29 cellular contexts compared by ENCODE assay signal in the genomic region with DNA sequence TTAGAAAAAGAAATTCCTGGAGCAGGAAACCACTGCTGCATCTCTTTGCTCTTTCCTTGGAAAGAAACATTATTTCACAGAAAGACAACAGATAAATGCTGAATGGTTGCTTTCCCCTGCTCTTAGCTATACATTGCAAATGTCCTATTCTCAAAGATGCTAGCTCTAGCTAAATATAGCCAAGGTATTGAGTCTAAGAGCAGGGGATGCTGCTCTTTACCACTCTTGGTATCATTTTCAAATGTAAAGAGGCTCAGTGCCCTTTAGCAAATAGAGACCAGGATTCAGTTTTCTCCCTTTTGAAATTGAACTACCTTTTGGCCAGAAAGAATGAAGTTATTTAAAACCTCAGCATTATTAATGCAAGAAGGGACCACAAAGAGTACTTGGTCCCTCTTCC.
"Had no signal": no experiment of that assay in that cellular context is flagged by ENCODE, and none has a peak within 500 bp of the region (broad histone marks: within the 10 kb centered on the region; RNA-seq: fewer than 3 reads in every experiment).

No MANE protein-coding gene starts in this region.

- H2AFZ ChIP-seq: neural progenitor cell had no signal

- H3K9me3 ChIP-seq: esophagus muscularis mucosa, heart right ventricle, left lung, psoas muscle, sigmoid colon, thoracic aorta, tibial nerve, upper lobe of left lung had no signal

- H3K36me3 ChIP-seq: esophagus muscularis mucosa, heart right ventricle, left lung, neural progenitor cell, sigmoid colon, thoracic aorta, tibial nerve, upper lobe of left lung had no signal

- H3K9me3 Mint-ChIP-seq: nephron; stimulated activated naive CD8-positive, alpha-beta T cell treated with anti-CD3 and anti-CD28 coated beads, Interleukin-15, Interleukin-2, amounts not matched to agents 100 ng/mL and 50 ng/mL, for 24 hours had no signal

- H3K27ac Mint-ChIP-seq: naive thymus-derived CD4-positive, alpha-beta T cell; nephron; neural progenitor cell; stimulated activated naive B cell treated with anti-CD40 and anti-IgM and Interleukin-4, amounts not matched to agents 10 μg/mL and 1 μg/mL and 100 μg/mL, for 72 hours had no signal

- H3K4me3 Mint-ChIP-seq: naive thymus-derived CD4-positive, alpha-beta T cell; nephron; neural progenitor cell; stimulated activated naive B cell treated with anti-CD40 and anti-IgM and Interleukin-4, amounts not matched to agents 10 μg/mL and 1 μg/mL and 100 μg/mL, for 72 hours; stimulated activated naive CD8-positive, alpha-beta T cell treated with anti-CD3 and anti-CD28 coated beads, Interleukin-15, Interleukin-2, amounts not matched to agents 100 ng/mL and 50 ng/mL, for 24 hours had no signal

- H3K4me3 ChIP-seq: coronary artery, esophagus muscularis mucosa, heart right ventricle, left lung, neural progenitor cell, psoas muscle, sigmoid colon, thoracic aorta, tibial nerve, upper lobe of left lung had no signal

- H3K9ac ChIP-seq: neural progenitor cell had no signal

- H3K27ac ChIP-seq: coronary artery, esophagus muscularis mucosa, heart right ventricle, left lung, neural progenitor cell, psoas muscle, sigmoid colon, thoracic aorta, tibial nerve, upper lobe of left lung had no signal

- H3K4me2 ChIP-seq: neural progenitor cell had no signal

- H3K4me1 Mint-ChIP-seq: nephron had no signal

- H3K4me1 ChIP-seq: esophagus muscularis mucosa, left lung, psoas muscle, sigmoid colon had no signal

- DNase-seq: dermis blood vessel endothelial cell; effector memory CD4-positive, alpha-beta T cell; foreskin melanocyte; glutamatergic neuron; heart right ventricle; hippocampal formation; left cardiac atrium; left lung; mesendoderm; midbrain; naive thymus-derived CD4-positive, alpha-beta T cell; posterior cingulate gyrus; psoas muscle; right cardiac atrium; sigmoid colon; stimulated activated CD4-positive, alpha-beta T cell treated with anti-CD3 and anti-CD28 coated beads, Interleukin-2, amount 100 ng/mL, for 24 hours; stimulated activated CD4-positive, alpha-beta T cell treated with anti-CD3 and anti-CD28 coated beads, Interleukin-4, amount 100 ng/mL, for 24 hours; stimulated activated naive B cell treated with anti-CD40 and anti-IgM and Interleukin-4, amounts not matched to agents 10 μg/mL and 1 μg/mL and 100 μg/mL, for 72 hours; upper lobe of left lung had no signal

- H3K36me3 Mint-ChIP-seq: neural progenitor cell had no signal

- FAIRE-seq: endothelial cell of umbilical vein, islet of Langerhans, urothelium cell line had no signal

- ATAC-seq: heart right ventricle; left cardiac atrium; left lung; naive thymus-derived CD4-positive, alpha-beta T cell; psoas muscle; right cardiac atrium; stimulated activated naive B cell treated with anti-CD40 and anti-IgM and Interleukin-4, amounts not matched to agents 10 μg/mL and 1 μg/mL and 100 μg/mL, for 72 hours had no signal

- H3K27me3 ChIP-seq: esophagus muscularis mucosa, left lung, neural progenitor cell, tibial nerve, upper lobe of left lung had no signal

- H3K27me3 Mint-ChIP-seq: naive thymus-derived CD4-positive, alpha-beta T cell; stimulated activated naive B cell treated with anti-CD40 and anti-IgM and Interleukin-4, amounts not matched to agents 10 μg/mL and 1 μg/mL and 100 μg/mL, for 72 hours; stimulated activated naive CD8-positive, alpha-beta T cell treated with anti-CD3 and anti-CD28 coated beads, Interleukin-15, Interleukin-2, amounts not matched to agents 100 ng/mL and 50 ng/mL, for 24 hours had no signal
